ENCODE assay signal across 10 cellular contexts in genomic region chr19:13398780-13399726, GRCh38.
DNase-seq lines count a peak whose midpoint lies in the region; ATAC-seq and TF ChIP-seq lines count a peak whose summit lies in the region.
"Had no signal": no experiment of that assay in that cellular context is flagged by ENCODE, and none has a peak within 500 bp of the region (broad histone marks: within the 10 kb centered on the region; RNA-seq: fewer than 3 reads in every experiment).

No MANE protein-coding gene starts in this region.

- no peaks in the 10 kb centered on the region for H3K79me2 ChIP-seq in neural progenitor cell (ENCODE audit: low read depth)

- POLR2A ChIA-PET in naive thymus-derived CD8-positive, alpha-beta T cell (lab: Charles Lee): no interaction called here

- H3K9me3 Mint-ChIP-seq in neural progenitor cell (peaks cover 6% of the 10 kb centered on the region), type B pancreatic cell (no peaks in the 10 kb centered on the region)
- peaks cover 0 to 26% (median 5%) of the 10 kb centered on the region in 9 donors for H3K9me3 Mint-ChIP-seq in naive thymus-derived CD8-positive, alpha-beta T cell

- peaks cover 4% of the 10 kb centered on the region for H3K4me1 ChIP-seq in neural progenitor cell

- no peaks in the 10 kb centered on the region for H3F3A ChIP-seq in neural progenitor cell (ENCODE audit: low read depth)

- H3K9ac ChIP-seq in neural progenitor cell: no peak overlapping the region

- H3K4me3 ChIP-seq in choroid plexus epithelial cell (ENCODE audit: low read depth, low read length): no peak overlapping the region
- H3K4me3 ChIP-seq in neural progenitor cell: no peak overlapping the region

- peak overlapping the region; percentile 7 for H3K27ac Mint-ChIP-seq in neural progenitor cell
- H3K27ac Mint-ChIP-seq in naive thymus-derived CD8-positive, alpha-beta T cell: no peak overlapping the region
- no peak overlapping the region for H3K27ac Mint-ChIP-seq in type B pancreatic cell
- H3K27ac Mint-ChIP-seq: activated naive CD4-positive, alpha-beta T cell treated with anti-CD3 and anti-CD28 coated beads, Interleukin-2, amount 50 U/mL, for 72 hours; T-helper 17 cell had no signal

- H3K36me3 ChIP-seq in neural progenitor cell: no peaks in the 10 kb centered on the region

- H3K4me3 Mint-ChIP-seq in neural progenitor cell (no peak overlapping the region), type B pancreatic cell (no peak overlapping the region)
- no peak overlapping the region for H3K4me3 Mint-ChIP-seq in naive thymus-derived CD8-positive, alpha-beta T cell
- H3K4me3 Mint-ChIP-seq: T-helper 17 cell had no signal

- ATAC-seq in HG02938 (IDR thresholded peaks at IDR 0.05; ENCODE audit: unreplicated experiment): no peak
- no peak for ATAC-seq in naive thymus-derived CD8-positive, alpha-beta T cell
- ATAC-seq: activated naive CD4-positive, alpha-beta T cell treated with anti-CD3 and anti-CD28 coated beads, Interleukin-2, amount 50 U/mL, for 72 hours; T-helper 17 cell had no signal

- no peak overlapping the region for H3K4me2 ChIP-seq in neural progenitor cell

- H3K27me3 ChIP-seq in neural progenitor cell: peaks cover 5% of the 10 kb centered on the region

- no peak overlapping the region for H3K27ac ChIP-seq in neural progenitor cell

- H3K4me1 Mint-ChIP-seq in neural progenitor cell (peaks cover 23% of the 10 kb centered on the region), type B pancreatic cell (ENCODE audit: unreplicated experiment) (peaks cover 5% of the 10 kb centered on the region)
- no peaks in the 10 kb centered on the region for H3K4me1 Mint-ChIP-seq in naive thymus-derived CD8-positive, alpha-beta T cell
- H3K4me1 Mint-ChIP-seq: T-helper 17 cell had no signal

- TF ChIP-seq CTCF in choroid plexus epithelial cell (conservative IDR thresholded peaks at IDR 0.05; ENCODE audit: low read depth, low read length) (no peak), neural progenitor cell (IDR thresholded peaks at IDR 0.05) (no peak), type B pancreatic cell (conservative IDR thresholded peaks at IDR 0.05) (no peak)

- H3K36me3 Mint-ChIP-seq in neural progenitor cell (no peaks in the 10 kb centered on the region), type B pancreatic cell (no peaks in the 10 kb centered on the region)
- peaks cover 0 to 12% (median 3%) of the 10 kb centered on the region in 3 donors for H3K36me3 Mint-ChIP-seq in naive thymus-derived CD8-positive, alpha-beta T cell

- no peak overlapping the region for H2AFZ ChIP-seq in neural progenitor cell (replicated peaks)

- no peaks in the 10 kb centered on the region for H3K9me3 ChIP-seq in neural progenitor cell (ENCODE audit: low read depth)

- DNase-seq in Daoy (ENCODE audit: low read depth) (peak; percentile 93), NCI-H2196 treated with DMSO at 0.1 percent for 48 hours (lab: John Stamatoyannopoulos, UW; ENCODE audit: unreplicated experiment) (peak; percentile 60), choroid plexus epithelial cell (ENCODE audit: low read depth) (peak; percentile 47), neural progenitor cell (ENCODE audit: low spot score) (no peak), type B pancreatic cell (ENCODE audit: extremely low spot score, unreplicated experiment) (no peak)
- DNase-seq in naive thymus-derived CD8-positive, alpha-beta T cell: no peak
- DNase-seq in activated CD4-positive, alpha-beta T cell treated with anti-CD3 and anti-CD28 coated beads, Interleukin-2, amount 50 U/mL, for 1 hour: no peak
- DNase-seq: T-helper 17 cell had no signal

- H3K27me3 Mint-ChIP-seq in neural progenitor cell (ENCODE audit: insufficient read depth, low read depth): peaks cover 4% of the 10 kb centered on the region
- peaks cover 25 to 78% (median 34%) of the 10 kb centered on the region in 5 donors for H3K27me3 Mint-ChIP-seq in naive thymus-derived CD8-positive, alpha-beta T cell
- peaks cover 12% of the 10 kb centered on the region for H3K27me3 Mint-ChIP-seq in type B pancreatic cell

- H4K20me1 ChIP-seq in neural progenitor cell (ENCODE audit: low read depth): no peaks in the 10 kb centered on the region

Comparison
In these comparisons a context has a peak if more than half of its experiments do, and no peak if none do; other contexts are left out.
1. DNase-seq: peak in Daoy (single experiment), NCI-H2196 treated with DMSO at 0.1 percent for 48 hours (single experiment) and choroid plexus epithelial cell (single experiment); none in neural progenitor cell (single experiment), naive thymus-derived CD8-positive, alpha-beta T cell (0 of 10), activated CD4-positive, alpha-beta T cell treated with anti-CD3 and anti-CD28 coated beads, Interleukin-2, amount 50 U/mL, for 1 hour (single experiment) and type B pancreatic cell (single experiment).